ENCODE assay signal across 20 cellular contexts in the genomic region with DNA sequence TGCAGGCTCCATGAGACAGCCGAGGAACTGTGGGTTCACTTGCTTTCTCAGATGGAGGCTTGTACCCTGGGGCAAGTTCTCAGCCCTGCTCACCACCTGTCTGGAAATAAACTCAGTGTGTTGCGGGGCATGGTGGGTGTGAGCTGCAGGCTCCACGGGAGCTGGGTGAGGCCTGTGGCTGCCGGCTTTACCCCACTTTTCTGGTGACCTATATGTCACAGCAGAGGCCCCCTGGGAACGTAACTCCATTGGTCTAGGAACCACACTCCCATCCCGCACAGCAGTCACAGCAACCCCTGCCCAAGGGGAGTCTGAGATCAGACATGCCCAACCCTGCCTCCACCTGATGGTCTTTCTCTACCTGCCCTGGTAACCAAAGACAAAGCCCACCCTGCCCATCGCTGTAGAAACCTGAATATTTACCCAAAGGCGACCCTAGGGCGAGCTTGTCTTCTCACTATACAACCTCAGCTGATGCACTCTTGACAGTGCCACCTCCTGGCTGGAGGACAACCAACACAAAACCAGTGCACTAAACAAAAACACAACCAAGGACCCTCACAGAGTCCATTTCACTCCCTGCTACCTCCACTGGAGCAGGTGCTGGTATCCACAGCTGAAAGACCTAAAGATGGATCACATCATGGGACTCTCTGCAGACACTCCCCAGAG.
A peak's percentile ranks its signal among the peaks of the same experiment; 100 is the strongest.
DNase-seq lines count a peak whose midpoint lies in the region; ATAC-seq and TF ChIP-seq lines count a peak whose summit lies in the region.
"Had no signal": no experiment of that assay in that cellular context is flagged by ENCODE, and none has a peak within 500 bp of the region (broad histone marks: within the 10 kb centered on the region; RNA-seq: fewer than 3 reads in every experiment).

No MANE protein-coding gene starts in this region.

- peak; percentile 14 for TF ChIP-seq CTCF in DND-41 (IDR thresholded peaks at IDR 0.05; ENCODE audit: borderline replicate concordance, extremely low read depth, low read length, poor library complexity, severe bottlenecking)
- TF ChIP-seq CTCF in H9 (conservative IDR thresholded peaks at IDR 0.05) = peak; percentile 37; the same call in 1 of the 3 replicates
- peak; percentile 64 for TF ChIP-seq CTCF in Panc1 (IDR thresholded peaks at IDR 0.05)
- TF ChIP-seq CTCF in epithelial cell of proximal tubule (conservative IDR thresholded peaks at IDR 0.05; ENCODE audit: low read depth, low read length) = peak; percentile 11
- TF ChIP-seq CTCF in RWPE1 (conservative IDR thresholded peaks at IDR 0.05; ENCODE audit: low read depth) = no peak

- POLR2A ChIA-PET in Panc1 (lab: Charles Lee) = no interaction called here
- POLR2A ChIA-PET in RWPE1 (lab: Yijun Ruan, JAX; ENCODE audit: low non-redundant PET) = no interaction called here

- no peak overlapping the region for H3K4me2 ChIP-seq in DND-41 (ENCODE audit: insufficient read depth, low read length)
- no peak overlapping the region for H3K4me2 ChIP-seq in H9 (ENCODE audit: insufficient read depth, insufficient read length, low read length)
- H3K4me2 ChIP-seq: BLaER1, PC-9 had no signal

- peaks cover 2% of the 10 kb centered on the region for H3K27me3 Mint-ChIP-seq in H9 (ENCODE audit: low read depth)
- H3K27me3 Mint-ChIP-seq: CD4-positive, alpha-beta memory T cell; IgD-negative memory B cell had no signal

- H3K36me3 ChIP-seq in DND-41 (ENCODE audit: insufficient read depth, low read length) (no peaks in the 10 kb centered on the region), Panc1 (ENCODE audit: control insufficient read depth, insufficient read depth, low read length) (no peaks in the 10 kb centered on the region)
- H3K36me3 ChIP-seq: BLaER1, SJSA1 had no signal

- H2AFZ ChIP-seq in DND-41 (ENCODE audit: low read depth, low read length) (no peak overlapping the region), H9 (ENCODE audit: low read length) (no peak overlapping the region)
- H2AFZ ChIP-seq: PC-9 had no signal

- H3K9ac ChIP-seq in DND-41 (ENCODE audit: low read depth, low read length) = no peak overlapping the region
- no peak overlapping the region for H3K9ac ChIP-seq in H9 (ENCODE audit: extremely low read depth, insufficient read length, low read length)
- H3K9ac ChIP-seq: BLaER1 had no signal

- intact Hi-C loops in Panc1 (cut with micrococcal nuclease; ENCODE audit: unreplicated experiment) = no loop called here

- CTCF ChIA-PET in Panc1 (lab: Charles Lee) = no interaction called here
- CTCF ChIA-PET in RWPE1 (lab: Yijun Ruan, JAX) = interaction anchor here (0.5 kb wide), 1 partner anchor 188 kb away, joined by 3 read pairs; no protein-coding TSS in a partner anchor

- no peaks in the 10 kb centered on the region for H4K20me1 ChIP-seq in DND-41 (ENCODE audit: insufficient read depth, low read length)
- H4K20me1 ChIP-seq in H9 (ENCODE audit: control insufficient read depth, insufficient read depth, insufficient read length) = no peaks in the 10 kb centered on the region
- H4K20me1 ChIP-seq: BLaER1 had no signal

- H4K5ac ChIP-seq in H9 (ENCODE audit: insufficient read length, low read depth, low read length) = no peak overlapping the region

- H3K4ac ChIP-seq in H9 (ENCODE audit: low read depth, low read length) = no peak overlapping the region

- no peak overlapping the region for H3K18ac ChIP-seq in H9 (ENCODE audit: insufficient read length, low read depth, low read length)

- no peak overlapping the region for H3T11ph ChIP-seq in H9 (ENCODE audit: low read length)

- H3K4me1 Mint-ChIP-seq in H9 = peaks cover 12 to 15% of the 10 kb centered on the region in 2 experiments
- H3K4me1 Mint-ChIP-seq: CD4-positive, alpha-beta memory T cell; IgD-negative memory B cell had no signal

- H3K27ac Mint-ChIP-seq in H9 = no peak overlapping the region
- H3K27ac Mint-ChIP-seq: CD4-positive, alpha-beta memory T cell; IgD-negative memory B cell had no signal

- DNase-seq in DND-41 = no peak
- DNase-seq in H9 = no peak
- DNase-seq in Panc1 (ENCODE audit: low read depth, low spot score) = no peak
- DNase-seq in epithelial cell of proximal tubule (ENCODE audit: low read depth) = no peak
- DNase-seq in RWPE1 (ENCODE audit: low spot score) = no peak
- no peak for DNase-seq in hippocampal formation (lab: John Stamatoyannopoulos, UW)
- no peak for DNase-seq in activated T-cell treated with anti-CD3 and anti-CD28 coated beads, Interleukin-2, amount 50 U/mL, for 1 hour
- DNase-seq: ACHN; CD4-positive, alpha-beta memory T cell; H7; MV-4-11; NCI-H1417; NCI-H187; NCI-H446; NCI-H526; PC-9; T-helper 1 cell had no signal

- H3K4me3 Mint-ChIP-seq in H9 = no peak overlapping the region
- H3K4me3 Mint-ChIP-seq: CD4-positive, alpha-beta memory T cell; IgD-negative memory B cell had no signal

- H3K23me2 ChIP-seq in H9 (ENCODE audit: insufficient read length, low read depth, low read length, poor library complexity, severe bottlenecking) = no peaks in the 10 kb centered on the region

- no peak overlapping the region for H2BK15ac ChIP-seq in H9 (ENCODE audit: low read depth, low read length)

- H2BK20ac ChIP-seq in H9 (ENCODE audit: low read depth, low read length, poor library complexity, severe bottlenecking) = no peak overlapping the region

- H3K4me3 ChIP-seq in DND-41 (ENCODE audit: low read depth in 1 of 2, low read length in 2 of 2) (no peak overlapping the region), Panc1 (ENCODE audit: low read depth in 2 of 2, low read length in 2 of 2) (no peak overlapping the region), epithelial cell of proximal tubule (ENCODE audit: low read depth, low read length) (no peak overlapping the region)
- H3K4me3 ChIP-seq: BLaER1, PC-9, SJSA1 had no signal

- no peak overlapping the region for H4K91ac ChIP-seq in H9 (ENCODE audit: insufficient read length, low read depth, low read length)

- no peak overlapping the region for H2AK5ac ChIP-seq in H9 (ENCODE audit: insufficient read length, low read length)

- H3K79me1 ChIP-seq in H9 (ENCODE audit: insufficient read depth, low read depth, low read length, poor library complexity, severe bottlenecking) = no peaks in the 10 kb centered on the region

- H3K9me3 Mint-ChIP-seq in H9 = peaks cover 2 to 9% of the 10 kb centered on the region in 2 experiments; a peak in 4 of 5 replicates

- in situ Hi-C loops in Panc1 (cut with HindIII; ENCODE audit: low pct_unique_long_range_greater_than_20kb, low sequenced_read_pairs) = no loop called here

- no CpG with 5 or more reads among the region's 9 CpGs for WGBS in H9 (ENCODE audit: extremely low coverage, insufficient read length, low lambda C conversion rate)

- H3K9me3 ChIP-seq in DND-41 (ENCODE audit: insufficient read depth, low read length, severe bottlenecking) (no peaks in the 10 kb centered on the region), H9 (ENCODE audit: control insufficient read depth, low read depth, low read length) (no peaks in the 10 kb centered on the region), Panc1 (ENCODE audit: control insufficient read depth, insufficient read depth, low read depth, low read length) (no peaks in the 10 kb centered on the region)
- H3K9me3 ChIP-seq: BLaER1, SJSA1 had no signal

- BruUV-seq in Panc1 (replicated peaks; lab: Mats Ljungman, UMichigan) = no TSS peak

- no peak overlapping the region for H3K23ac ChIP-seq in H9 (ENCODE audit: insufficient read length, low read depth, low read length)

- no peak overlapping the region for H3K56ac ChIP-seq in H9 (ENCODE audit: insufficient read length, low read depth, low read length)

- no peaks in the 10 kb centered on the region for H3K27me3 ChIP-seq in DND-41 (ENCODE audit: insufficient read depth, low read length, poor library complexity)
- H3K27me3 ChIP-seq in H9 (ENCODE audit: insufficient read depth, low read length) = no peaks in the 10 kb centered on the region
- H3K27me3 ChIP-seq in Panc1 (ENCODE audit: control insufficient read depth, insufficient read depth, low read length) = no peaks in the 10 kb centered on the region
- H3K27me3 ChIP-seq: BLaER1, SJSA1 had no signal

- H2BK12ac ChIP-seq in H9 (ENCODE audit: insufficient read length, low read depth, low read length) = no peak overlapping the region

- no peak overlapping the region for H2BK5ac ChIP-seq in H9 (ENCODE audit: insufficient read length, low read length)

- H3K27ac ChIP-seq in DND-41 (ENCODE audit: low read length) = no peak overlapping the region
- no peak overlapping the region for H3K27ac ChIP-seq in H9 (ENCODE audit: insufficient read length, low read depth, low read length)
- H3K27ac ChIP-seq in Panc1 (ENCODE audit: low read length) = no peak overlapping the region
- H3K27ac ChIP-seq in RWPE1 = no peak overlapping the region
- H3K27ac ChIP-seq: BLaER1, PC-9, SJSA1 had no signal

- H3K79me2 ChIP-seq in DND-41 (ENCODE audit: insufficient read depth, low read length) (no peaks in the 10 kb centered on the region), H9 (ENCODE audit: insufficient read depth, low read length) (no peaks in the 10 kb centered on the region)

- H3K4me1 ChIP-seq in DND-41 (ENCODE audit: insufficient read depth, low read length) (no peaks in the 10 kb centered on the region), H9 (ENCODE audit: insufficient read depth, low read length) (no peaks in the 10 kb centered on the region), Panc1 (ENCODE audit: control insufficient read depth, insufficient read depth, low read length) (no peaks in the 10 kb centered on the region)
- H3K4me1 ChIP-seq: BLaER1, SJSA1 had no signal

- H3K36me3 Mint-ChIP-seq in H9 (ENCODE audit: insufficient read depth in 1 of 3, low read depth in 3 of 3) = no peaks in the 10 kb centered on the region
- H3K36me3 Mint-ChIP-seq: CD4-positive, alpha-beta memory T cell had no signal

- no peak for ATAC-seq in DND-41 (ENCODE audit: insufficient read depth, low read depth)
- no peak for ATAC-seq in Panc1

- H2BK120ac ChIP-seq in H9 (ENCODE audit: low read depth, low read length, poor library complexity, severe bottlenecking) = no peak overlapping the region

- no peak overlapping the region for H3K14ac ChIP-seq in H9 (ENCODE audit: insufficient read depth, low read length)

- H4K8ac ChIP-seq in H9 (replicated peaks; ENCODE audit: insufficient read length, low read depth, low read length) = no peak overlapping the region
